In genomic region chr5:152185547-152186234, GRCh38 we compare ENCODE assay signal across 21 cellular contexts.
"Had no signal": no experiment of that assay in that cellular context is flagged by ENCODE, and none has a peak within 500 bp of the region (broad histone marks: within the 10 kb centered on the region; RNA-seq: fewer than 3 reads in every experiment).

No MANE protein-coding gene starts in this region.

- H3K9me3 ChIP-seq: neutrophil, thyroid gland had no signal

- H3K27ac Mint-ChIP-seq: activated B cell treated with CpG ODN at 0.5 μM for 24 hours; activated CD4-positive, alpha-beta memory T cell treated with anti-CD3 and anti-CD28 coated beads, Interleukin-2, amount 10 ng/mL, durations not matched to agents 7 days and 5 days; activated CD8-positive, alpha-beta memory T cell treated with anti-CD3 and anti-CD28 coated beads, Interleukin-2, amount 10 ng/mL, durations not matched to agents 7 days and 5 days; activated T-helper 17 cell treated with anti-CD3 and anti-CD28 coated beads, Interleukin-2, amount 50 U/mL, for 72 hours; brain; endodermal cell; mesothelial cell of epicardium; natural killer cell treated with Interleukin-12 subunit alpha and Interleukin-12 subunit beta and Interleukin-15 and Interleukin-18, amount 100 ng/mL, for 72 hours had no signal

- H3K4me3 ChIP-seq: dorsolateral prefrontal cortex, lung, thyroid gland had no signal

- H3K27me3 Mint-ChIP-seq: activated CD4-positive, alpha-beta memory T cell treated with anti-CD3 and anti-CD28 coated beads, Interleukin-2, amount 10 ng/mL, durations not matched to agents 7 days and 5 days; activated CD8-positive, alpha-beta memory T cell treated with anti-CD3 and anti-CD28 coated beads, Interleukin-2, amount 10 ng/mL, durations not matched to agents 7 days and 5 days; brain had no signal

- H3K27ac ChIP-seq: dorsolateral prefrontal cortex, neutrophil, thyroid gland had no signal

- H3K4me3 Mint-ChIP-seq: activated B cell treated with CpG ODN at 0.5 μM for 24 hours; activated CD4-positive, alpha-beta memory T cell treated with anti-CD3 and anti-CD28 coated beads, Interleukin-2, amount 10 ng/mL, durations not matched to agents 7 days and 5 days; activated CD8-positive, alpha-beta memory T cell treated with anti-CD3 and anti-CD28 coated beads, Interleukin-2, amount 10 ng/mL, durations not matched to agents 7 days and 5 days; activated T-helper 17 cell treated with anti-CD3 and anti-CD28 coated beads, Interleukin-2, amount 50 U/mL, for 72 hours; brain; endodermal cell; mesothelial cell of epicardium; natural killer cell treated with Interleukin-12 subunit alpha and Interleukin-12 subunit beta and Interleukin-15 and Interleukin-18, amount 100 ng/mL, for 72 hours had no signal

- H3K36me3 ChIP-seq: neutrophil, thyroid gland had no signal

- H3K27me3 ChIP-seq: dorsolateral prefrontal cortex, neutrophil, thyroid gland had no signal

- H3K36me3 Mint-ChIP-seq: activated CD8-positive, alpha-beta memory T cell treated with anti-CD3 and anti-CD28 coated beads, Interleukin-2, amount 10 ng/mL, durations not matched to agents 7 days and 5 days; brain; mesothelial cell of epicardium had no signal

- H3K4me1 Mint-ChIP-seq: activated B cell treated with CpG ODN at 0.5 μM for 24 hours; activated CD4-positive, alpha-beta memory T cell treated with anti-CD3 and anti-CD28 coated beads, Interleukin-2, amount 10 ng/mL, durations not matched to agents 7 days and 5 days; activated CD8-positive, alpha-beta memory T cell treated with anti-CD3 and anti-CD28 coated beads, Interleukin-2, amount 10 ng/mL, durations not matched to agents 7 days and 5 days; activated T-helper 17 cell treated with anti-CD3 and anti-CD28 coated beads, Interleukin-2, amount 50 U/mL, for 72 hours; brain; mesothelial cell of epicardium had no signal

- H3K9me3 Mint-ChIP-seq: activated CD4-positive, alpha-beta memory T cell treated with anti-CD3 and anti-CD28 coated beads, Interleukin-2, amount 10 ng/mL, durations not matched to agents 7 days and 5 days had no signal

- ATAC-seq: activated CD8-positive, alpha-beta memory T cell treated with anti-CD3 and anti-CD28 coated beads, Interleukin-2, amount 10 ng/mL, durations not matched to agents 7 days and 5 days; activated T-helper 17 cell treated with anti-CD3 and anti-CD28 coated beads, Interleukin-2, amount 50 U/mL, for 72 hours; natural killer cell treated with Interleukin-12 subunit alpha and Interleukin-12 subunit beta and Interleukin-15 and Interleukin-18, amount 100 ng/mL, for 72 hours had no signal

- H3K4me1 ChIP-seq: thyroid gland had no signal

- DNase-seq: activated B cell treated with CpG ODN at 0.5 μM for 24 hours; activated CD4-positive, alpha-beta memory T cell treated with anti-CD3 and anti-CD28 coated beads, Interleukin-2, amount 10 ng/mL, durations not matched to agents 7 days and 5 days; activated CD4-positive, alpha-beta T cell treated with anti-CD3 and anti-CD28 coated beads for 48 hours; activated CD8-positive, alpha-beta memory T cell treated with anti-CD3 and anti-CD28 coated beads, Interleukin-2, amount 10 ng/mL, durations not matched to agents 7 days and 5 days; activated naive CD4-positive, alpha-beta T cell; central memory CD4-positive, alpha-beta T cell; dorsolateral prefrontal cortex; endodermal cell; foreskin melanocyte; posterior cingulate gyrus; stimulated activated CD4-positive, alpha-beta T cell treated with anti-CD3 and anti-CD28 coated beads, Interleukin-12 subunit alpha, Interleukin-12 subunit beta, amount 100 ng/mL, for 4 hours; stimulated activated CD4-positive, alpha-beta T cell treated with anti-CD3 and anti-CD28 coated beads, Interleukin-1b, Interleukin-23, amount 100 ng/mL, for 48 hours; stimulated activated CD8-positive, alpha-beta memory T cell treated with anti-CD3 and anti-CD28 coated beads, Interleukin-4, amount 100 ng/mL, for 48 hours; stimulated activated naive CD4-positive, alpha-beta T cell; thyroid gland had no signal
